8 cellular contexts compared by ENCODE assay signal in the genomic region with DNA sequence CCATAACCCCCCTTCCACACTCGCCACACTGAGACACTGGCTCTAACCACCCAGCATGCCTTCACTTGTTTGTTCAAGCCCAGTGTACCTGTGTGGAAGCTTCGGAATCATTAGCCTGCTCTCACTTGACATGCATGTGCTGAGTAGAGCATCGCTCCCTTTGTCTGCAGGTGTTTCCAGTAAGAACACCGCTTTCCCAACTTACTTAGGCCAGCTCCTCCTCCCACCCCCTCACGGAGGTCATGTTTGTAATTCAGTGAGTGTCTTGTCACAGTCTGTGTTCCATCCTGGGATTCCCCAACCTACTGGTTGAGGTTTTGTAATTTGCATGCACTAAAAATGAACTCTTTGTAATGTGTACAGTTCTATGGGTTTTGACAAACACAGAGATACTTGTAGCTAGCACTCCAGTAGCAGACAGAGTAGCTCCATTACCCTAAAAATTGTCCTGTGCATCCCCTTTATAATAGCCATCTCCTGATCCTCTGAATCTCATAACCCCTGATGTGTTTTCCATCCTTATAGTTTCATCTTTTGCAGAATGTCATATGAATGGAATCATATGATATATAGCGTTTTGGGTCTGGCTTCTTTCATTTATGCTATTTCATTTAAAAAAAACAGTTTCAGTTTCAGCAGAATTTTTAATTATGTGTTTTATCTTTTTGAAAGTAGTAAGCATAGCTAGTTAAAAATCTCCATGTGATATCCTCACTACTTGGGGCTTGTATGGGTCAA.
A peak's percentile ranks its signal among the peaks of the same experiment; 100 is the strongest.
DNase-seq lines count a peak whose midpoint lies in the region; ATAC-seq and TF ChIP-seq lines count a peak whose summit lies in the region.

No MANE protein-coding gene starts in this region.

- no peak for TF ChIP-seq CTCF in foreskin fibroblast (IDR thresholded peaks at IDR 0.05; ENCODE audit: low read depth, low read length)

- no peak overlapping the region for H3K4me3 ChIP-seq in skin epidermis
- H3K4me3 ChIP-seq in foreskin fibroblast (ENCODE audit: low read depth in 1 of 2, low read length in 2 of 2): no peak overlapping the region

- ATAC-seq in GM19043 (IDR thresholded peaks at IDR 0.05; ENCODE audit: low read depth, unreplicated experiment) (peak; percentile 93), HG02970 (IDR thresholded peaks at IDR 0.05; ENCODE audit: low FRiP score, unreplicated experiment) (peak; percentile 73)

- peak overlapping the region in 12 of 21 experiments; percentile 12 to 83 (median 65) for H3K27ac ChIP-seq in skin epidermis

- peak; percentile 79 for DNase-seq in activated CD4-positive, alpha-beta T cell treated with anti-CD3 and anti-CD28 coated beads for 48 hours
- DNase-seq in DMS 273 (lab: John Stamatoyannopoulos, UW; ENCODE audit: unreplicated experiment) (no peak), foreskin fibroblast (no peak), ecto neural progenitor cell (ENCODE audit: low spot score) (no peak), NCI-H524 (lab: John Stamatoyannopoulos, UW) (no peak)
